27 cellular contexts compared by ENCODE assay signal in genomic region chr18:73739098-73739497, GRCh38.
DNase-seq lines count a peak whose midpoint lies in the region; ATAC-seq and TF ChIP-seq lines count a peak whose summit lies in the region.
"Had no signal": no experiment of that assay in that cellular context is flagged by ENCODE, and none has a peak within 500 bp of the region (broad histone marks: within the 10 kb centered on the region; RNA-seq: fewer than 3 reads in every experiment).

No MANE protein-coding gene starts in this region.

- H3K27ac ChIP-seq in RWPE1 (no peak overlapping the region), caudate nucleus (ENCODE audit: low read depth, low read length) (peak overlapping the region; percentile 30)
- H3K27ac ChIP-seq: HL-60, left ventricle myocardium inferior, sigmoid colon, SJCRH30, thyroid gland had no signal

- H3K4me1 Mint-ChIP-seq in effector memory CD8-positive, alpha-beta T cell (ENCODE audit: low read depth in 2 of 2), result no peaks in the 10 kb centered on the region
- H3K4me1 Mint-ChIP-seq: activated B cell treated with CpG ODN at 0.5 μM for 24 hours, B cell had no signal

- H3K4me3 Mint-ChIP-seq in effector memory CD8-positive, alpha-beta T cell, result no peak overlapping the region
- H3K4me3 Mint-ChIP-seq: activated B cell treated with CpG ODN at 0.5 μM for 24 hours; activated naive CD8-positive, alpha-beta T cell; B cell; CD8-positive, alpha-beta T cell had no signal

- no peak overlapping the region for H3K27ac Mint-ChIP-seq in effector memory CD8-positive, alpha-beta T cell
- H3K27ac Mint-ChIP-seq: activated B cell treated with CpG ODN at 0.5 μM for 24 hours; activated naive CD8-positive, alpha-beta T cell; B cell; CD8-positive, alpha-beta T cell; progenitor cell of endocrine pancreas had no signal

- POLR2A ChIA-PET in RWPE1 (lab: Yijun Ruan, JAX; ENCODE audit: low non-redundant PET), result no interaction called here

- H3K27me3 Mint-ChIP-seq in effector memory CD8-positive, alpha-beta T cell, result no peaks in the 10 kb centered on the region
- H3K27me3 Mint-ChIP-seq: activated B cell treated with CpG ODN at 0.5 μM for 24 hours; activated naive CD8-positive, alpha-beta T cell; B cell had no signal

- TF ChIP-seq CTCF in RWPE1 (conservative IDR thresholded peaks at IDR 0.05; ENCODE audit: low read depth), result no peak

- ATAC-seq in GM19395 (IDR thresholded peaks at IDR 0.05; ENCODE audit: unreplicated experiment) (no peak), esophagus mucosa (no peak), HG02571 (IDR thresholded peaks at IDR 0.05; ENCODE audit: unreplicated experiment) (no peak)
- no peak for ATAC-seq in effector memory CD8-positive, alpha-beta T cell (replicated peaks)
- ATAC-seq: CD8-positive, alpha-beta T cell had no signal

- CTCF ChIA-PET in RWPE1 (lab: Yijun Ruan, JAX), result no interaction called here

- DNase-seq in ELR (ENCODE audit: low read depth) (peak; percentile 20), RWPE1 (ENCODE audit: low spot score) (peak; percentile 6), caudate nucleus (lab: John Stamatoyannopoulos, UW) (peak in 9 of 61 donors; percentile 7 to 68 (median 24)), kidney tubule cell (ENCODE audit: low spot score) (peak; percentile 45)
- no peak for DNase-seq in effector memory CD8-positive, alpha-beta T cell
- DNase-seq: activated B cell treated with CpG ODN at 0.5 μM for 24 hours; activated CD4-positive, alpha-beta T cell treated with anti-CD3 and anti-CD28 coated beads, Interleukin-2, amount 50 U/mL, for 1 hour; activated effector memory CD4-positive, alpha-beta T cell treated with Interleukin-2 at 50 U/mL for 16 hours; activated T-cell treated with anti-CD3 and anti-CD28 coated beads, Interleukin-2, amount 50 U/mL, for 1 hour; aorta; CD8-positive, alpha-beta T cell; glutamatergic neuron; HCEC 1CT; left ventricle myocardium inferior; NCI-H446; NCI-H748 treated with DMSO at 0.1 percent for 48 hours; sigmoid colon; stimulated activated CD4-positive, alpha-beta T cell treated with anti-CD3 and anti-CD28 coated beads, Interleukin-4, amount 100 ng/mL, for 1 hour; thyroid gland had no signal

- peaks cover 10 to 25% of the 10 kb centered on the region in 2 donors for H3K9me3 Mint-ChIP-seq in effector memory CD8-positive, alpha-beta T cell
- H3K9me3 Mint-ChIP-seq: activated B cell treated with CpG ODN at 0.5 μM for 24 hours had no signal

- H3K36me3 Mint-ChIP-seq in effector memory CD8-positive, alpha-beta T cell (ENCODE audit: insufficient read depth), result peaks cover 6% of the 10 kb centered on the region
- H3K36me3 Mint-ChIP-seq: activated naive CD8-positive, alpha-beta T cell; CD8-positive, alpha-beta T cell had no signal

Comparison
In these comparisons a context has a peak if more than half of its experiments do, and no peak if none do; other contexts are left out.
1. DNase-seq: peak in ELR (single experiment), RWPE1 (single experiment) and kidney tubule cell (single experiment); none in effector memory CD8-positive, alpha-beta T cell (0 of 3).